In the genomic region with DNA sequence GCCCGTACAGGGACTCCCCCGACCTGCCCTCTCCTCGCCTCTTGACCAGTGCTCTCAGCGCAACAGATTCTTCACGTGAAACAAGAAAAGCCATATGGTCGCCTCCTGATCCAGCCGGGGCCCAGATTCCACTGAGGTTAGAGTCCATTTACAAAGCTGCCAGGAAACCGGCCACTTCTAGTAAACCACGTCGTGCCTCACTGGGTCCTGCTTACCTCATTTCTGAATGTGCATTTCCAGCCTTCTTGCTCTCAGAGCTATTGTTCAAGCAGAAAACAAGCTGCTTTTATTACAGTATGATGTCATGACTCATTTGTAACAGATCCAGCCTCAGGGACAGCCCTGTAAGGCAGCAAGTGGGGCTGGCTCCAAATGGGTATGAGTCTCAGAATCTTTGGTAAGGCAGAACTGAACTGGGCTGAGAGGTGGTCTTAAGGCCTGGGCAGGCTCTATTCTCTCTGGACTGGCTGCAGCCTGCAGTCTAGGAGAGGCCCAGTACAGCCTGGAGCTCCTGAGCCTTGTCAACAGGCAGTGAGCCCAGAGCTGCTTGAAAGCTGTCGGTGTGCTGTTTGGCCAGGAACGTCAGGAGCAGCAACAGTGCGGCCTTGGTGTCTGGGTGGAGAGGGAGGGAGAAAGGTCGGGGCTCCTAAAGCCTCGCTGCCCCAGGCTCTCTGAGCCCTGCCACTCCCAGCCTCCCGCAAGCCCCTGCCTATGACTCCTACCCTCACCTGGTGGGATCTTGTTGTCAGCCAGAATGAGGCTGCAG, we compare ENCODE assay signal across 1 cellular context.
TF ChIP-seq lines count a peak whose summit lies in the region.

No MANE protein-coding gene starts in this region.

TF ChIP-seq in WTC11, 78 proteins besides CTCF, POLR2A, EP300 and RAD21 (continued from another document):
- TF ChIP-seq, protein P1, sequence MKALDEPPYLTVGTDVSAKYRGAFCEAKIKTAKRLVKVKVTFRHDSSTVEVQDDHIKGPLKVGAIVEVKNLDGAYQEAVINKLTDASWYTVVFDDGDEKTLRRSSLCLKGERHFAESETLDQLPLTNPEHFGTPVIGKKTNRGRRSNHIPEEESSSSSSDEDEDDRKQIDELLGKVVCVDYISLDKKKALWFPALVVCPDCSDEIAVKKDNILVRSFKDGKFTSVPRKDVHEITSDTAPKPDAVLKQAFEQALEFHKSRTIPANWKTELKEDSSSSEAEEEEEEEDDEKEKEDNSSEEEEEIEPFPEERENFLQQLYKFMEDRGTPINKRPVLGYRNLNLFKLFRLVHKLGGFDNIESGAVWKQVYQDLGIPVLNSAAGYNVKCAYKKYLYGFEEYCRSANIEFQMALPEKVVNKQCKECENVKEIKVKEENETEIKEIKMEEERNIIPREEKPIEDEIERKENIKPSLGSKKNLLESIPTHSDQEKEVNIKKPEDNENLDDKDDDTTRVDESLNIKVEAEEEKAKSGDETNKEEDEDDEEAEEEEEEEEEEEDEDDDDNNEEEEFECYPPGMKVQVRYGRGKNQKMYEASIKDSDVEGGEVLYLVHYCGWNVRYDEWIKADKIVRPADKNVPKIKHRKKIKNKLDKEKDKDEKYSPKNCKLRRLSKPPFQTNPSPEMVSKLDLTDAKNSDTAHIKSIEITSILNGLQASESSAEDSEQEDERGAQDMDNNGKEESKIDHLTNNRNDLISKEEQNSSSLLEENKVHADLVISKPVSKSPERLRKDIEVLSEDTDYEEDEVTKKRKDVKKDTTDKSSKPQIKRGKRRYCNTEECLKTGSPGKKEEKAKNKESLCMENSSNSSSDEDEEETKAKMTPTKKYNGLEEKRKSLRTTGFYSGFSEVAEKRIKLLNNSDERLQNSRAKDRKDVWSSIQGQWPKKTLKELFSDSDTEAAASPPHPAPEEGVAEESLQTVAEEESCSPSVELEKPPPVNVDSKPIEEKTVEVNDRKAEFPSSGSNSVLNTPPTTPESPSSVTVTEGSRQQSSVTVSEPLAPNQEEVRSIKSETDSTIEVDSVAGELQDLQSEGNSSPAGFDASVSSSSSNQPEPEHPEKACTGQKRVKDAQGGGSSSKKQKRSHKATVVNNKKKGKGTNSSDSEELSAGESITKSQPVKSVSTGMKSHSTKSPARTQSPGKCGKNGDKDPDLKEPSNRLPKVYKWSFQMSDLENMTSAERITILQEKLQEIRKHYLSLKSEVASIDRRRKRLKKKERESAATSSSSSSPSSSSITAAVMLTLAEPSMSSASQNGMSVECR (CRISPR knock-in tag; IDR thresholded peaks at IDR 0.05; ENCODE audit: borderline replicate concordance) = no peak
- TF ChIP-seq JAZF1 (CRISPR knock-in tag; IDR thresholded peaks at IDR 0.05) = no peak
- TF ChIP-seq GABPB1 (CRISPR knock-in tag; IDR thresholded peaks at IDR 0.05) = no peak
- TF ChIP-seq ZNF396 (CRISPR knock-in tag; IDR thresholded peaks at IDR 0.05; ENCODE audit: borderline replicate concordance) = no peak
- no peak for TF ChIP-seq NFATC4 (CRISPR knock-in tag; IDR thresholded peaks at IDR 0.05)
- TF ChIP-seq, protein P2, sequence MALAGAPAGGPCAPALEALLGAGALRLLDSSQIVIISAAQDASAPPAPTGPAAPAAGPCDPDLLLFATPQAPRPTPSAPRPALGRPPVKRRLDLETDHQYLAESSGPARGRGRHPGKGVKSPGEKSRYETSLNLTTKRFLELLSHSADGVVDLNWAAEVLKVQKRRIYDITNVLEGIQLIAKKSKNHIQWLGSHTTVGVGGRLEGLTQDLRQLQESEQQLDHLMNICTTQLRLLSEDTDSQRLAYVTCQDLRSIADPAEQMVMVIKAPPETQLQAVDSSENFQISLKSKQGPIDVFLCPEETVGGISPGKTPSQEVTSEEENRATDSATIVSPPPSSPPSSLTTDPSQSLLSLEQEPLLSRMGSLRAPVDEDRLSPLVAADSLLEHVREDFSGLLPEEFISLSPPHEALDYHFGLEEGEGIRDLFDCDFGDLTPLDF (CRISPR knock-in tag; IDR thresholded peaks at IDR 0.05) = no peak
